ENCODE assay signal across 1 cellular context in the genomic region with DNA sequence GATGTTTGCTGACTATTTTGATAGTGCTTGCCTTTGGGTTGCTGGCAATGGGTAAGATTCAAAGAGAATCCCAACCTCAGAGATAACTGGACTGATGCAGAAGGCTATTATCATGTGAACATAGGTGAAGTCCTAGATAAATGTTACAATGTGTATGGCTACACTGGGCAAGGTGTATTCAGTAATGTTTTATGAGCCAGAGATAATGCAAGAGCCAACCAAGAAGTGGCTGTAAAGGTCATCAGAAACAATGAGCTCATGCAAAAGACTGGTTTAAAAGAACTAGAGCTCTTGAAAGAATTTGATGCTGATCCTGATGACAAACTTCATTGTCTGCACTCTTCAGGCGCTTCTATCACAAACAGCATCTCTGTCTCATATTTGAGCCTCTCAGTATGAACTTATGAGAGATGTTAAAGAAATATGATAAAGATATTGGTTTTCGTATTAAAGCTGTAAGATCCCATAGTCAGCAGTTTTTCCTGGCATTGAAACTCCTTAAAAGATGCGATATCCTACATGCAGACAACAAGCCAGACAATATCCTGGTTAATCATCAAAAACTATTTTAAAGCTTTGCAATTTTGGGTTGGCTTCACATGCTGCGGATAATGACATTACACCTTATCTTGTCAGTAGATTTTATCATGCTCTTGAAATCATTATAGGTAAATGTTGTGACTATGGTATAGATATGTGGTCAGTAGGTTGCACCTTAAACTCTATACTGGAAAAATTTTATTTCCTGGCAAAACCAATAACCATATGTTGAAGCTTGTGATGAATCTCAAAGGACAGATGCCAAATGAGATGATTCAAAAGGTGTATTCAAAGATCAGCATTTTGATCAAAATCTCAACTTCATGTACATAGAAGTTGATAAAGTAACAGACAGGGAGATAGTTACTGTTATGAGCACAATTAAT.
TF ChIP-seq lines count a peak whose summit lies in the region.

No MANE protein-coding gene starts in this region.

TF ChIP-seq in HepG2, 621 proteins besides CTCF, POLR2A, EP300 and RAD21:
- peak; percentile 78 for TF ChIP-seq MAFF (IDR thresholded peaks at IDR 0.05; ENCODE audit: low read depth, low read length)
- TF ChIP-seq HOXA5 (CRISPR knock-in tag; IDR thresholded peaks at IDR 0.05): no peak
- TF ChIP-seq, protein P1, sequence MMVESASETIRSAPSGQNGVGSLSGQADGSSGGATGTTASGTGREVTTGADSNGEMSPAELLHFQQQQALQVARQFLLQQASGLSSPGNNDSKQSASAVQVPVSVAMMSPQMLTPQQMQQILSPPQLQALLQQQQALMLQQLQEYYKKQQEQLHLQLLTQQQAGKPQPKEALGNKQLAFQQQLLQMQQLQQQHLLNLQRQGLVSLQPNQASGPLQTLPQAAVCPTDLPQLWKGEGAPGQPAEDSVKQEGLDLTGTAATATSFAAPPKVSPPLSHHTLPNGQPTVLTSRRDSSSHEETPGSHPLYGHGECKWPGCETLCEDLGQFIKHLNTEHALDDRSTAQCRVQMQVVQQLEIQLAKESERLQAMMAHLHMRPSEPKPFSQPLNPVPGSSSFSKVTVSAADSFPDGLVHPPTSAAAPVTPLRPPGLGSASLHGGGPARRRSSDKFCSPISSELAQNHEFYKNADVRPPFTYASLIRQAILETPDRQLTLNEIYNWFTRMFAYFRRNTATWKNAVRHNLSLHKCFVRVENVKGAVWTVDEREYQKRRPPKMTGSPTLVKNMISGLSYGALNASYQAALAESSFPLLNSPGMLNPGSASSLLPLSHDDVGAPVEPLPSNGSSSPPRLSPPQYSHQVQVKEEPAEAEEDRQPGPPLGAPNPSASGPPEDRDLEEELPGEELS (CRISPR knock-in tag; IDR thresholded peaks at IDR 0.05): no peak
- peak; percentile 61 to 90 for TF ChIP-seq MAFK (conservative IDR thresholded peaks at IDR 0.05 in 1 of 2, IDR thresholded peaks at IDR 0.05 in 1 of 2; ENCODE audit: low read length in 2 of 2)
- TF ChIP-seq NR3C1 (CRISPR knock-in tag; IDR thresholded peaks at IDR 0.05): no peak
- TF ChIP-seq, protein P2, sequence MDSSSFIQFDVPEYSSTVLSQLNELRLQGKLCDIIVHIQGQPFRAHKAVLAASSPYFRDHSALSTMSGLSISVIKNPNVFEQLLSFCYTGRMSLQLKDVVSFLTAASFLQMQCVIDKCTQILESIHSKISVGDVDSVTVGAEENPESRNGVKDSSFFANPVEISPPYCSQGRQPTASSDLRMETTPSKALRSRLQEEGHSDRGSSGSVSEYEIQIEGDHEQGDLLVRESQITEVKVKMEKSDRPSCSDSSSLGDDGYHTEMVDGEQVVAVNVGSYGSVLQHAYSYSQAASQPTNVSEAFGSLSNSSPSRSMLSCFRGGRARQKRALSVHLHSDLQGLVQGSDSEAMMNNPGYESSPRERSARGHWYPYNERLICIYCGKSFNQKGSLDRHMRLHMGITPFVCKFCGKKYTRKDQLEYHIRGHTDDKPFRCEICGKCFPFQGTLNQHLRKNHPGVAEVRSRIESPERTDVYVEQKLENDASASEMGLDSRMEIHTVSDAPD (CRISPR knock-in tag; IDR thresholded peaks at IDR 0.05): no peak
- TF ChIP-seq TAF15 (IDR thresholded peaks at IDR 0.05; ENCODE audit: low read depth, low read length, poor library complexity, severe bottlenecking): no peak
- TF ChIP-seq ZFP36L2 (CRISPR knock-in tag; IDR thresholded peaks at IDR 0.05): no peak
